8 cellular contexts compared by ENCODE assay signal in genomic region chr12:116559080-116559329, GRCh38. TPM values are rescaled to one million over a fixed set of nuclear protein-coding genes. Genes with fewer than 3 reads are reported as not detected.
DNase-seq lines count a peak whose midpoint lies in the region; ATAC-seq and TF ChIP-seq lines count a peak whose summit lies in the region.

No MANE protein-coding gene starts in this region.

- peak overlapping the region; percentile 100 for H3K27ac Mint-ChIP-seq in chondrocyte (ENCODE audit: unreplicated experiment)

- peak overlapping the region; percentile 56 for H3K4me3 Mint-ChIP-seq in chondrocyte (ENCODE audit: unreplicated experiment)

- no peak overlapping the region for H3K4me3 ChIP-seq in skin epidermis

- no peak for TF ChIP-seq CTCF in GM13977 (IDR thresholded peaks at IDR 0.05; ENCODE audit: extremely low read depth, insufficient read depth, missing control alignments)
- no peak for TF ChIP-seq CTCF in chondrocyte (IDR thresholded peaks at IDR 0.05)

- H3K36me3 Mint-ChIP-seq in chondrocyte (ENCODE audit: low read depth), result peaks cover 3% of the 10 kb centered on the region

- in situ Hi-C loops in GM13977 (cut with MboI; ENCODE audit: low pct_unique_long_range_greater_than_20kb, low sequenced_read_pairs, unreplicated experiment), result loop anchor here (25.0 kb wide), 1 partner anchor 272 kb away; the partner anchor contains the start of gene MED13L

- H3K4me1 Mint-ChIP-seq in chondrocyte (ENCODE audit: low read depth), result peaks cover 28% of the 10 kb centered on the region

- peak; percentile 56 for ATAC-seq in GM21390 (IDR thresholded peaks at IDR 0.05; ENCODE audit: unreplicated experiment)
- peak; percentile 38 for ATAC-seq in HG03575 (IDR thresholded peaks at IDR 0.05; ENCODE audit: extremely low read depth, insufficient number of reproducible peaks, low FRiP score, unreplicated experiment)

- DNase-seq in GM13977 (ENCODE audit: low spot score) (peak; percentile 63), chondrocyte (ENCODE audit: low spot score) (no peak), retina (no peak), HuH-7.5 (ENCODE audit: low spot score) (no peak), NCI-H510A treated with DMSO at 0.1 percent for 48 hours (lab: John Stamatoyannopoulos, UW) (no peak)

- H3K27me3 Mint-ChIP-seq in chondrocyte (ENCODE audit: low read depth), result no peaks in the 10 kb centered on the region

- H3K9me3 Mint-ChIP-seq in chondrocyte (ENCODE audit: low read depth), result peaks cover 6% of the 10 kb centered on the region

- H3K27ac ChIP-seq in skin epidermis, result peak overlapping the region; percentile 2 to 90 (median 77)

RNA-seq across cellular contexts. Expression of gene MAP1LC3B2, which starts 0.2 kb away (rescaled TPM):
- 3.3 to 4.1 TPM (median 3.3 TPM) in 3 replicates for total RNA-seq in chondrocyte
